ENCODE assay signal across 21 cellular contexts in genomic region chr4:78079701-78080430, GRCh38. TPM values are rescaled to one million over a fixed set of nuclear protein-coding genes. Genes with fewer than 3 reads are reported as not detected.
A peak's percentile ranks its signal among the peaks of the same experiment; 100 is the strongest.
DNase-seq lines count a peak whose midpoint lies in the region; ATAC-seq and TF ChIP-seq lines count a peak whose summit lies in the region.
"Had no signal": no experiment of that assay in that cellular context is flagged by ENCODE, and none has a peak within 500 bp of the region (broad histone marks: within the 10 kb centered on the region; RNA-seq: fewer than 3 reads in every experiment).

No MANE protein-coding gene starts in this region.

- TF ChIP-seq CTCF in nephron (IDR thresholded peaks at IDR 0.05; ENCODE audit: unreplicated experiment in 3 of 3) (no peak), endodermal cell (conservative IDR thresholded peaks at IDR 0.05) (no peak)

- 91 to 95% methylated on average over 6 to 10 of the region's 10 CpGs for WGBS in endodermal cell (ENCODE audit: insufficient coverage in 1 of 2, insufficient read length in 1 of 2), 2 experiments

- peaks cover 4% of the 10 kb centered on the region for H3K4me1 ChIP-seq in endodermal cell (ENCODE audit: control insufficient read depth, insufficient read depth, low read length)

- DNase-seq in DMS 273 treated with DMSO at 0.1 percent for 48 hours (lab: John Stamatoyannopoulos, UW), result peak; percentile 91
- peak; percentile 99 for DNase-seq in NCI-H187 treated with DMSO at 0.1 percent for 48 hours (lab: John Stamatoyannopoulos, UW)
- DNase-seq in NCI-H82 treated with DMSO at 0.1 percent for 48 hours (lab: John Stamatoyannopoulos, UW; ENCODE audit: unreplicated experiment), result peak; percentile 83
- no peak for DNase-seq in endodermal cell
- no peak for DNase-seq in stimulated activated CD4-positive, alpha-beta T cell treated with anti-CD3 and anti-CD28 coated beads, Interleukin-12 subunit alpha, Interleukin-12 subunit beta, amount 100 ng/mL, for 4 hours
- no peak for DNase-seq in HUDEP-2 (lab: John Stamatoyannopoulos, UW; ENCODE audit: unreplicated experiment in 76 of 76)
- DNase-seq: activated CD4-positive, alpha-beta T cell treated with anti-CD3 and anti-CD28 coated beads, Interleukin-2, amount 50 U/mL, for 1 hour; activated CD8-positive, alpha-beta memory T cell treated with anti-CD3 and anti-CD28 coated beads, Interleukin-2, amount 50 U/mL, for 4 hours; activated effector memory CD4-positive, alpha-beta T cell treated with anti-CD3 and anti-CD28 coated beads, Interleukin-2, amount 50 U/mL, for 16 hours; brain microvascular endothelial cell; dermis blood vessel endothelial cell; DMS53; midbrain; SHP77 treated with DMSO at 0.1 percent for 48 hours; stimulated activated CD4-positive, alpha-beta T cell treated with anti-CD3 and anti-CD28 coated beads, Interleukin-15, amount 100 ng/mL, for 24 hours; T-helper 1 cell had no signal

- H3K4me1 Mint-ChIP-seq in nephron (peaks cover 40% of the 10 kb centered on the region), endodermal cell (peaks cover 8% of the 10 kb centered on the region)
- H3K4me1 Mint-ChIP-seq: CD14-positive monocyte had no signal

- peaks cover 32% of the 10 kb centered on the region for H3K36me3 ChIP-seq in endodermal cell (ENCODE audit: control insufficient read depth, insufficient read depth, low read length)
- H3K36me3 ChIP-seq: brain microvascular endothelial cell had no signal

- H3K9ac ChIP-seq in endodermal cell (ENCODE audit: extremely low read depth, low read length, poor library complexity, severe bottlenecking), result no peak overlapping the region

- H3K27me3 ChIP-seq in endodermal cell (ENCODE audit: control insufficient read depth, insufficient read depth, low read length, poor library complexity, severe bottlenecking), result no peaks in the 10 kb centered on the region
- H3K27me3 ChIP-seq: brain microvascular endothelial cell had no signal

- H3K9me3 Mint-ChIP-seq in nephron (no peaks in the 10 kb centered on the region), endodermal cell (no peaks in the 10 kb centered on the region)

- H3K4me3 Mint-ChIP-seq in nephron, result no peak overlapping the region
- no peak overlapping the region for H3K4me3 Mint-ChIP-seq in endodermal cell
- H3K4me3 Mint-ChIP-seq: CD14-positive monocyte had no signal

- H3K36me3 Mint-ChIP-seq in nephron (ENCODE audit: low read depth) (peaks cover 13% of the 10 kb centered on the region), endodermal cell (ENCODE audit: low read depth) (peaks cover 4% of the 10 kb centered on the region)
- H3K36me3 Mint-ChIP-seq: CD14-positive monocyte had no signal

- H3K4me3 ChIP-seq in endodermal cell (ENCODE audit: low read length), result no peak overlapping the region
- H3K4me3 ChIP-seq: K562 had no signal

- H3K27ac Mint-ChIP-seq in nephron (peak overlapping the region; percentile 46 to 70 (median 69)), endodermal cell (no peak overlapping the region)
- H3K27ac Mint-ChIP-seq: CD14-positive monocyte had no signal

- H3K9me3 ChIP-seq in endodermal cell (ENCODE audit: control insufficient read depth, low read length), result no peaks in the 10 kb centered on the region

- no peak for ATAC-seq in HG02588 (IDR thresholded peaks at IDR 0.05; ENCODE audit: unreplicated experiment)
- ATAC-seq: K562, left colon had no signal

- H3K27me3 Mint-ChIP-seq in nephron (ENCODE audit: low read depth), result no peaks in the 10 kb centered on the region
- no peaks in the 10 kb centered on the region for H3K27me3 Mint-ChIP-seq in endodermal cell (ENCODE audit: insufficient read depth)

- H3K27ac ChIP-seq in endodermal cell (ENCODE audit: low read depth, low read length), result no peak overlapping the region
- H3K27ac ChIP-seq: brain microvascular endothelial cell had no signal

RNA-seq across cellular contexts. Expression of gene FRAS1, which starts 22.7 kb away (rescaled TPM):
- total RNA-seq in endodermal cell, result 10 to 100 TPM; 77.0 to 78.3 TPM
- polyA plus RNA-seq in endodermal cell (2013, experiment 1 of 2), result 16.1 TPM
- polyA plus RNA-seq in endodermal cell (2013, experiment 2 of 2), result 16.9 TPM
- polyA plus RNA-seq: CD14-positive monocyte had no signal

Comparison
In these comparisons a context has a peak if more than half of its experiments do, and no peak if none do; other contexts are left out.
1. DNase-seq: peak in DMS 273 treated with DMSO at 0.1 percent for 48 hours (single experiment), NCI-H187 treated with DMSO at 0.1 percent for 48 hours (single experiment) and NCI-H82 treated with DMSO at 0.1 percent for 48 hours (single experiment); none in endodermal cell (single experiment), stimulated activated CD4-positive, alpha-beta T cell treated with anti-CD3 and anti-CD28 coated beads, Interleukin-12 subunit alpha, Interleukin-12 subunit beta, amount 100 ng/mL, for 4 hours (single experiment) and HUDEP-2 (0 of 76).